ENCODE assay signal across 28 cellular contexts in genomic region chr12:105089817-105090216, GRCh38.
"Had no signal": no experiment of that assay in that cellular context is flagged by ENCODE, and none has a peak within 500 bp of the region (broad histone marks: within the 10 kb centered on the region; RNA-seq: fewer than 3 reads in every experiment).

No MANE protein-coding gene starts in this region.

- H3K4me3 Mint-ChIP-seq: activated CD8-positive, alpha-beta memory T cell treated with anti-CD3 and anti-CD28 coated beads, Interleukin-2, amount 10 ng/mL, durations not matched to agents 7 days and 5 days; activated naive CD8-positive, alpha-beta T cell; activated T-cell treated with anti-CD3 and anti-CD28 coated beads, Interleukin-2, amount 50 U/mL, for 24 hours; activated T-helper 1 cell treated with anti-CD3 and anti-CD28 coated beads, Interleukin-12 subunit alpha, Interleukin-12 subunit beta, Interleukin-2, Interleukin-4 antibody, amounts not matched to agents 30 ng/mL and 10 ng/mL and 1 ng/mL, durations not matched to agents 14 hours and 24 hours and 36 hours; brain; central memory CD8-positive, alpha-beta T cell; T-helper 1 cell treated with Interleukin-12 subunit alpha and Interleukin-12 subunit beta and Interleukin-4 antibody, amounts not matched to agents 30 μg/mL and 1 μg/mL, for 36 hours had no signal

- ATAC-seq: activated CD8-positive, alpha-beta memory T cell treated with anti-CD3 and anti-CD28 coated beads, Interleukin-2, amount 10 ng/mL, durations not matched to agents 7 days and 5 days had no signal

- FAIRE-seq: astrocyte had no signal

- H3K27ac Mint-ChIP-seq: activated CD8-positive, alpha-beta memory T cell treated with anti-CD3 and anti-CD28 coated beads, Interleukin-2, amount 10 ng/mL, durations not matched to agents 7 days and 5 days; activated naive CD8-positive, alpha-beta T cell; activated T-cell treated with anti-CD3 and anti-CD28 coated beads, Interleukin-2, amount 50 U/mL, for 24 hours; activated T-helper 1 cell treated with anti-CD3 and anti-CD28 coated beads, Interleukin-12 subunit alpha, Interleukin-12 subunit beta, Interleukin-2, Interleukin-4 antibody, amounts not matched to agents 30 ng/mL and 10 ng/mL and 1 ng/mL, durations not matched to agents 14 hours and 24 hours and 36 hours; brain; T-helper 1 cell treated with Interleukin-12 subunit alpha and Interleukin-12 subunit beta and Interleukin-4 antibody, amounts not matched to agents 30 μg/mL and 1 μg/mL, for 36 hours had no signal

- DNase-seq: activated CD4-positive, alpha-beta T cell treated with anti-CD3 and anti-CD28 coated beads for 48 hours; activated CD4-positive, alpha-beta T cell treated with anti-CD3 and anti-CD28 coated beads, Interleukin-2, amount 50 U/mL, for 48 hours; activated CD4-positive, CD25-positive, alpha-beta regulatory T cell treated with anti-CD3 and anti-CD28 coated beads, Interleukin-2, amount 50 U/mL, for 72 hours; activated CD8-positive, alpha-beta memory T cell treated with anti-CD3 and anti-CD28 coated beads, Interleukin-2, amount 10 ng/mL, durations not matched to agents 7 days and 5 days; activated effector memory CD4-positive, alpha-beta T cell treated with anti-CD3 and anti-CD28 coated beads, Interleukin-2, amount 50 U/mL, for 16 hours; activated naive CD4-positive, alpha-beta T cell treated with Interleukin-2 at 50 U/mL for 16 hours; activated T-cell treated with anti-CD3 and anti-CD28 coated beads, Interleukin-2, amount 50 U/mL, for 24 hours; amygdala; MV-4-11; NCI-H1092 treated with DMSO at 0.1 percent for 48 hours; NCI-H1417 treated with DMSO at 0.1 percent for 48 hours; NCI-H1694; NCI-H2029; NCI-H345; NCI-H510A; NCI-H526 treated with DMSO at 0.1 percent for 48 hours; NCI-H82; NK-92 treated with Interleukin-12 subunit alpha and Interleukin-12 subunit beta, amount 100 ng/mL, for 24 hours; Peyer's patch; Right ventricle myocardium superior; SJCRH30 had no signal

- H3K36me3 ChIP-seq: Peyer's patch, SJCRH30 had no signal

- H3K4me3 ChIP-seq: Peyer's patch, SJCRH30 had no signal

- H3K9me3 Mint-ChIP-seq: central memory CD8-positive, alpha-beta T cell had no signal

- H3K27ac ChIP-seq: Peyer's patch, RWPE1, SJCRH30 had no signal

- H3K4me1 ChIP-seq: Peyer's patch, SJCRH30 had no signal

- H3K27me3 ChIP-seq: Peyer's patch, SJCRH30 had no signal

- H3K36me3 Mint-ChIP-seq: activated naive CD8-positive, alpha-beta T cell; brain had no signal

- H3K9me3 ChIP-seq: SJCRH30 had no signal

- H3K4me1 Mint-ChIP-seq: activated CD8-positive, alpha-beta memory T cell treated with anti-CD3 and anti-CD28 coated beads, Interleukin-2, amount 10 ng/mL, durations not matched to agents 7 days and 5 days had no signal
